In genomic region chr16:62249069-62249468, GRCh38 we compare ENCODE assay signal across 24 cellular contexts.
"Had no signal": no experiment of that assay in that cellular context is flagged by ENCODE, and none has a peak within 500 bp of the region (broad histone marks: within the 10 kb centered on the region; RNA-seq: fewer than 3 reads in every experiment).

No MANE protein-coding gene starts in this region.

- H3K9me3 ChIP-seq: neutrophil, ovary, psoas muscle, upper lobe of right lung had no signal

- H3K27ac ChIP-seq: cardiac muscle cell, neutrophil, ovary, psoas muscle, upper lobe of right lung had no signal

- H3K27me3 Mint-ChIP-seq: activated CD4-positive, alpha-beta memory T cell treated with anti-CD3 and anti-CD28 coated beads for 36 hours; activated naive CD8-positive, alpha-beta T cell treated with anti-CD3 and anti-CD28 coated beads, Interleukin-2, amount 10 ng/mL, durations not matched to agents 7 days and 5 days had no signal

- H3K36me3 ChIP-seq: cardiac muscle cell, neutrophil, ovary, upper lobe of right lung had no signal

- H3K4me3 Mint-ChIP-seq: activated CD4-positive, alpha-beta memory T cell treated with anti-CD3 and anti-CD28 coated beads for 36 hours; activated naive CD4-positive, alpha-beta T cell treated with anti-CD3 and anti-CD28 coated beads for 36 hours; activated naive CD8-positive, alpha-beta T cell treated with anti-CD3 and anti-CD28 coated beads, Interleukin-2, amount 10 ng/mL, durations not matched to agents 7 days and 5 days; activated T-cell treated with anti-CD3 and anti-CD28 coated beads, Interleukin-2, amount 50 U/mL, for 72 hours; natural killer cell; T-helper 1 cell treated with Interleukin-12 subunit alpha and Interleukin-12 subunit beta and Interleukin-4 antibody, amounts not matched to agents 30 μg/mL and 1 μg/mL, for 36 hours had no signal

- H3K4me3 ChIP-seq: cardiac muscle cell, ovary, psoas muscle, upper lobe of right lung had no signal

- H3K4me1 Mint-ChIP-seq: activated naive CD8-positive, alpha-beta T cell treated with anti-CD3 and anti-CD28 coated beads, Interleukin-2, amount 10 ng/mL, durations not matched to agents 7 days and 5 days; natural killer cell had no signal

- H3K27ac Mint-ChIP-seq: activated CD4-positive, alpha-beta memory T cell treated with anti-CD3 and anti-CD28 coated beads for 36 hours; activated naive CD4-positive, alpha-beta T cell treated with anti-CD3 and anti-CD28 coated beads for 36 hours; activated naive CD8-positive, alpha-beta T cell treated with anti-CD3 and anti-CD28 coated beads, Interleukin-2, amount 10 ng/mL, durations not matched to agents 7 days and 5 days; activated T-cell treated with anti-CD3 and anti-CD28 coated beads, Interleukin-2, amount 50 U/mL, for 72 hours; natural killer cell; T-helper 1 cell treated with Interleukin-12 subunit alpha and Interleukin-12 subunit beta and Interleukin-4 antibody, amounts not matched to agents 30 μg/mL and 1 μg/mL, for 36 hours had no signal

- ATAC-seq: activated T-cell treated with anti-CD3 and anti-CD28 coated beads, Interleukin-2, amount 50 U/mL, for 72 hours; left ventricle myocardium superior; natural killer cell; psoas muscle; right cardiac atrium; stimulated activated naive CD8-positive, alpha-beta T cell treated with anti-CD3 and anti-CD28 coated beads, Interleukin-15, Interleukin-2, amounts not matched to agents 100 U/mL and 50 U/mL, for 24 hours; upper lobe of right lung had no signal

- H3K36me3 Mint-ChIP-seq: activated CD4-positive, alpha-beta memory T cell treated with anti-CD3 and anti-CD28 coated beads for 36 hours; activated naive CD8-positive, alpha-beta T cell treated with anti-CD3 and anti-CD28 coated beads, Interleukin-2, amount 10 ng/mL, durations not matched to agents 7 days and 5 days had no signal

- H3K27me3 ChIP-seq: cardiac muscle cell, neutrophil, ovary, upper lobe of right lung had no signal

- DNase-seq: activated CD4-positive, alpha-beta memory T cell treated with anti-CD3 and anti-CD28 coated beads for 36 hours; activated CD4-positive, alpha-beta T cell treated with anti-CD3 and anti-CD28 coated beads for 48 hours; activated CD4-positive, CD25-positive, alpha-beta regulatory T cell; activated effector memory CD4-positive, alpha-beta T cell treated with Interleukin-2 at 50 U/mL for 16 hours; activated naive CD4-positive, alpha-beta T cell treated with anti-CD3 and anti-CD28 coated beads for 36 hours; activated naive CD8-positive, alpha-beta T cell treated with anti-CD3 and anti-CD28 coated beads, Interleukin-2, amount 10 ng/mL, durations not matched to agents 7 days and 5 days; activated T-cell treated with anti-CD3 and anti-CD28 coated beads, Interleukin-2, amount 50 U/mL, for 72 hours; amygdala; cortex of kidney; foreskin fibroblast; hippocampal formation; left ventricle myocardium superior; midbrain; natural killer cell; ovary; psoas muscle; right cardiac atrium; stimulated activated CD4-positive, alpha-beta T cell treated with anti-CD3 and anti-CD28 coated beads, Interleukin-4, amount 100 ng/mL, for 4 hours; stimulated activated naive CD8-positive, alpha-beta T cell treated with anti-CD3 and anti-CD28 coated beads, Interleukin-15, Interleukin-2, amounts not matched to agents 100 U/mL and 50 U/mL, for 24 hours; T1000; upper lobe of right lung had no signal

- H3K4me1 ChIP-seq: psoas muscle, upper lobe of right lung had no signal
